ENCODE assay signal across 7 cellular contexts in genomic region chr3:70358978-70359580, GRCh38. TPM values are rescaled to one million over a fixed set of nuclear protein-coding genes. Genes with fewer than 3 reads are reported as not detected.
DNase-seq lines count a peak whose midpoint lies in the region; ATAC-seq and TF ChIP-seq lines count a peak whose summit lies in the region.

No MANE protein-coding gene starts in this region.

- H3K9me3 ChIP-seq in ascending aorta (peaks cover 0 to 3% of the 10 kb centered on the region in 2 donors), left lung (peaks cover 0 to 4% of the 10 kb centered on the region in 2 donors)

- H3K4me3 ChIP-seq in Jurkat, Clone E6-1 (ENCODE audit: low read length): no peak overlapping the region
- no peak overlapping the region for H3K4me3 ChIP-seq in ascending aorta
- H3K4me3 ChIP-seq in left lung: no peak overlapping the region

- H3K36me3 ChIP-seq in ascending aorta (no peaks in the 10 kb centered on the region), left lung (no peaks in the 10 kb centered on the region)

- intact Hi-C loops in ascending aorta (cut with DNase I) (loop anchor here (1.0 kb wide), 2 partner anchors 268 to 295 kb away; no protein-coding TSS in a partner anchor), left lung (cut with DNase I) (no loop called here)

- H3K4me1 ChIP-seq in ascending aorta: no peaks in the 10 kb centered on the region
- H3K4me1 ChIP-seq in left lung: no peaks in the 10 kb centered on the region

- DNase-seq in Jurkat, Clone E6-1 (ENCODE audit: low read depth, low spot score): peak; percentile 35
- DNase-seq in ascending aorta (ENCODE audit: low spot score in 2 of 2) (no peak), left lung (no peak), NCI-H2107 treated with DMSO at 0.1 percent for 48 hours (lab: John Stamatoyannopoulos, UW; ENCODE audit: unreplicated experiment) (no peak)

- H3K27me3 ChIP-seq in ascending aorta: no peaks in the 10 kb centered on the region
- H3K27me3 ChIP-seq in left lung: no peaks in the 10 kb centered on the region

- TF ChIP-seq CTCF in GM12872 (IDR thresholded peaks at IDR 0.05; ENCODE audit: insufficient read depth, low read depth, low read length) (peak; percentile 56; the same call in 2 of the 3 replicates), ascending aorta (IDR thresholded peaks at IDR 0.05) (peak; percentile 42 to 76 (median 60)), left lung (IDR thresholded peaks at IDR 0.05) (peak; percentile 24 to 57)

- H3K27ac ChIP-seq in ascending aorta: no peak overlapping the region
- H3K27ac ChIP-seq in left lung: no peak overlapping the region

- peak; percentile 41 for ATAC-seq in left lung
- no peak for ATAC-seq in HG03439 (IDR thresholded peaks at IDR 0.05; ENCODE audit: unreplicated experiment)
- ATAC-seq in HG03342 (IDR thresholded peaks at IDR 0.05; ENCODE audit: unreplicated experiment): no peak

RNA-seq across cellular contexts. Expression of gene MDFIC2, which starts 46.6 kb away (rescaled TPM):
- not detected for polyA plus RNA-seq in Jurkat, Clone E6-1 (2012; ENCODE audit: insufficient read depth, insufficient read length)
- not detected for total RNA-seq in ascending aorta
- total RNA-seq in left lung: not detected
